Comparison of ENCODE assay signal across 8 cellular contexts in the genomic region with DNA sequence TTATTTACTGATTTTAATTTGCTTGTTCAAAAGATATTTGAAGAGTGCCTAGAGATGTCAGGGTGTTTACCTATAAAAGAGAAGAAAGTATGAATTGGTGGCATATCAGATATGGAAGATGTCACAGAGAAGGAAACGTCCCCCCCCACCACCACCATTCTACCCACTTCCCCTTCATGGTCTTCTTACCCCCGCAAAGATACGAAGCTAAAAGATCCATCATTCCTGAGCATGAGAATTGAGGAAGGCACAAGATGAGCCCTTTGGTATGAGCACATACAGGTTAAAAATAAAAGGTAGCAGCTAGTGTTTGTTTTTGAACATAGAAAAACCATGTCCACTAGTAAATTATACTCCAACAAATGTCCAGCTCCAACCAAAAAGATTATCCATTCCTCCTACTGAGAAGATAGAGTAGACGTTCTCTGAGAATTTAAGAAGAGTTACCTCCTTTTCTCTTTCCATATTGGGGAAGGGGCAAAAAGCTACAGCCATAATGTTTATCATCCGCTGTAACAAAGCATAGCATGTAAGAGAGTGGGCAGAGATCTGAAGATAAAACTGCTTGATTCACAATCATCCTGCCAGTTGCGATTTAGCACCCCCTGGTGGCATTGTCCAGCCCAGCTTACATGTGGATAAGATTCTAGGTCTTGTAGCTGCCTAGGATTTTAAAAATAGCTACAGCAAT. TPM values are rescaled to one million over a fixed set of nuclear protein-coding genes. Genes with fewer than 3 reads are reported as not detected.
A peak's percentile ranks its signal among the peaks of the same experiment; 100 is the strongest.
DNase-seq lines count a peak whose midpoint lies in the region; ATAC-seq lines count a peak whose summit lies in the region.

No MANE protein-coding gene starts in this region.

- peaks cover 13% of the 10 kb centered on the region for H3K4me1 Mint-ChIP-seq in activated naive CD8-positive, alpha-beta T cell treated with anti-CD3 and anti-CD28 coated beads for 36 hours

- H3K4me3 ChIP-seq in BLaER1 = no peak overlapping the region

- intact Hi-C loops in Right ventricle myocardium inferior (cut with DNase I) = loop anchor here (2.0 to 5.0 kb wide), 3 partner anchors 52 to 232 kb away; a partner anchor contains a TSS
- intact Hi-C loops in posterior vena cava (cut with DNase I) = loop anchor here in 1 of 2 donors (10.0 kb wide), 1 partner anchor 224 kb away; no protein-coding TSS in a partner anchor

- no peaks in the 10 kb centered on the region for H4K20me1 ChIP-seq in BLaER1

- no peaks in the 10 kb centered on the region for H3K9me3 ChIP-seq in BLaER1

- peaks cover 8% of the 10 kb centered on the region for H3K4me1 ChIP-seq in BLaER1

- peaks cover 12% of the 10 kb centered on the region for H3K36me3 ChIP-seq in BLaER1

- no peak overlapping the region for H3K27ac Mint-ChIP-seq in activated naive CD8-positive, alpha-beta T cell treated with anti-CD3 and anti-CD28 coated beads for 36 hours

- no peaks in the 10 kb centered on the region for H3K27me3 Mint-ChIP-seq in activated naive CD8-positive, alpha-beta T cell treated with anti-CD3 and anti-CD28 coated beads for 36 hours

- no peak overlapping the region for H3K27ac ChIP-seq in BLaER1

- H3K27me3 ChIP-seq in BLaER1 = no peaks in the 10 kb centered on the region

- ATAC-seq in GM21360 (IDR thresholded peaks at IDR 0.05; ENCODE audit: unreplicated experiment) (peak; percentile 59), Right ventricle myocardium inferior (peak; percentile 63)

- no peaks in the 10 kb centered on the region for H3K9me3 Mint-ChIP-seq in activated naive CD8-positive, alpha-beta T cell treated with anti-CD3 and anti-CD28 coated beads for 36 hours

- no peaks in the 10 kb centered on the region for H3K36me3 Mint-ChIP-seq in activated naive CD8-positive, alpha-beta T cell treated with anti-CD3 and anti-CD28 coated beads for 36 hours

- no peak overlapping the region for H3K9ac ChIP-seq in BLaER1

- DNase-seq in NCI-H1417 treated with DMSO at 0.1 percent for 48 hours (lab: John Stamatoyannopoulos, UW) (peak; percentile 51), SW480 (ENCODE audit: low spot score) (peak; percentile 68), Right ventricle myocardium inferior (ENCODE audit: missing footprints) (peak; percentile 83), posterior vena cava (ENCODE audit: low spot score) (peak; percentile 94), ureter (ENCODE audit: low spot score) (peak; percentile 86)
- DNase-seq in activated naive CD8-positive, alpha-beta T cell treated with anti-CD3 and anti-CD28 coated beads for 36 hours = peak; percentile 80

- H3K4me3 Mint-ChIP-seq in activated naive CD8-positive, alpha-beta T cell treated with anti-CD3 and anti-CD28 coated beads for 36 hours = no peak overlapping the region

- peak overlapping the region; percentile 28; the same call in 1 of the 2 replicates for H3K4me2 ChIP-seq in BLaER1

RNA-seq across cellular contexts. Expression of gene NFYB, which starts 29.1 kb away (rescaled TPM):
- total RNA-seq in activated naive CD8-positive, alpha-beta T cell treated with anti-CD3 and anti-CD28 coated beads for 36 hours = 10 to 100 TPM; 30.6 to 32.3 TPM
- total RNA-seq in Right ventricle myocardium inferior (39.8 TPM), posterior vena cava (10 to 100 TPM; 52.6 to 60.5 TPM), ureter (26.8 TPM)

RNA-seq across cellular contexts. Expression of gene HCFC2, which starts 44.6 kb away (rescaled TPM):
- total RNA-seq in activated naive CD8-positive, alpha-beta T cell treated with anti-CD3 and anti-CD28 coated beads for 36 hours = 1 to 10 TPM; 7.6 to 8.0 TPM
- total RNA-seq in Right ventricle myocardium inferior = 9.5 TPM
- 10 to 100 TPM; 25.1 to 25.2 TPM for total RNA-seq in posterior vena cava
- total RNA-seq in ureter = 22.0 TPM

RNA-seq across cellular contexts. Expression of gene GLT8D2, which starts 58.9 kb away (rescaled TPM):
- total RNA-seq in activated naive CD8-positive, alpha-beta T cell treated with anti-CD3 and anti-CD28 coated beads for 36 hours = under 1 TPM in 1 of 2 experiments, not detected in 1; 0.43 TPM
- total RNA-seq in Right ventricle myocardium inferior (8.8 TPM), posterior vena cava (10 to 100 TPM; 12.4 to 34.1 TPM), ureter (13.3 TPM)
